ENCODE assay signal across 1 cellular context in the genomic region with DNA sequence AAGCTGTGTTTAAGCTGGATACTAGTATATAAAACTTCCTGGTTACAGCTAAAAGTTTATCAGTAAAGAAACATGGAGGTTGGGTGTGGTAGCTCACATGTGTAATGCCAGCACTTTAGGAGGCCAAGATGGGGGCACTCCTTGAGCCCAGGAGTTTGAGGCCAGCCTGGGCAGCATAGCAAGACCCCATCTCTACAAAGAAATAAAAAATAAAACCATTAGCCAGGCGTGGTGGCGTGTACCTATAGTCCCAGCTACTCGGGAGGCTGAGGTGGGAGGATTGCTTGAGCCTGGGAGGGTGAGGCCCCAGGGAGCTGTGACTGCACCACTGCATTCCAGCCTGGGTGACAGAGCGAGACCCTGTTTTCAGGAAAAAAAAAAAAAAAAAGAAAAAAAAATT.
TF ChIP-seq lines count a peak whose summit lies in the region.

No MANE protein-coding gene starts in this region.

TF ChIP-seq in K562, 482 proteins besides CTCF, POLR2A, EP300 and RAD21:
- TF ChIP-seq, protein P1, sequence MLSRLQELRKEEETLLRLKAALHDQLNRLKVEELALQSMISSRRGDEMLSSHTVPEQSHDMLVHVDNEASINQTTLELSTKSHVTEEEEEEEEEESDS (CRISPR knock-in tag; IDR thresholded peaks at IDR 0.05): no peak
- TF ChIP-seq ZNF121 (CRISPR knock-in tag; conservative IDR thresholded peaks at IDR 0.05): peak; percentile 94
- TF ChIP-seq NR2C2 (CRISPR knock-in tag; IDR thresholded peaks at IDR 0.05): no peak
- TF ChIP-seq NR2C2 (tag; IDR thresholded peaks at IDR 0.05): no peak
- TF ChIP-seq RBM25 (IDR thresholded peaks at IDR 0.05; ENCODE audit: low read depth, low read length, severe bottlenecking): peak; percentile 12
- TF ChIP-seq YY1 (IDR thresholded peaks at IDR 0.05; ENCODE audit: borderline replicate concordance in 1 of 3, control insufficient read depth in 1 of 3, extremely low read depth in 1 of 3, insufficient read depth in 3 of 3, insufficient read length in 1 of 3, insufficient replicate concordance in 2 of 3, low read depth in 1 of 3, low read length in 2 of 3): no peak
TF ChIP-seq in K562: peak in this region for 2.
